8 cellular contexts compared by ENCODE assay signal in genomic region chr6:30463651-30464618, GRCh38. TPM values are rescaled to one million over a fixed set of nuclear protein-coding genes. Genes with fewer than 3 reads are reported as not detected.
DNase-seq lines count a peak whose midpoint lies in the region; ATAC-seq and TF ChIP-seq lines count a peak whose summit lies in the region.

No MANE protein-coding gene starts in this region.

- H3K9ac ChIP-seq in colonic mucosa (ENCODE audit: low read depth in 2 of 2, low read length in 2 of 2), result no peak overlapping the region

- H3K4me1 ChIP-seq in heart left ventricle, result peaks cover 0 to 41% (median 18%) of the 10 kb centered on the region in 12 donors
- H3K4me1 ChIP-seq in colonic mucosa, result peaks cover 6% of the 10 kb centered on the region

- H3K9me3 ChIP-seq in heart left ventricle (peaks cover 0 to 9% (median 0%) of the 10 kb centered on the region in 12 donors), colonic mucosa (no peaks in the 10 kb centered on the region)

- H3K27ac ChIP-seq in heart left ventricle (no peak overlapping the region), colonic mucosa (no peak overlapping the region)

- 13 to 34% (median 22%) methylated on average over 20 to 64 of the region's 64 CpGs for WGBS in heart left ventricle, 4 donors

- TF ChIP-seq CTCF in heart left ventricle (IDR thresholded peaks at IDR 0.05) (no peak), colonic mucosa (IDR thresholded peaks at IDR 0.05) (no peak)

- DNase-seq in M059J (ENCODE audit: low read depth) (peak; percentile 47), heart left ventricle (peak in 3 of 5 donors; percentile 41 to 79 (median 46)), NCI-H748 (lab: John Stamatoyannopoulos, UW; ENCODE audit: unreplicated experiment) (no peak), colonic mucosa (no peak)
- peak; percentile 26 to 41 for DNase-seq in activated CD8-positive, alpha-beta memory T cell treated with anti-CD3 and anti-CD28 coated beads for 1 hour (ENCODE audit: extremely low read depth in 1 of 2, low read depth in 1 of 2)
- peak; percentile 54 to 68 for DNase-seq in stimulated activated CD8-positive, alpha-beta memory T cell treated with anti-CD3 and anti-CD28 coated beads, Interleukin-15, amount 100 ng/mL, for 48 hours (ENCODE audit: low read depth in 2 of 2)

- H3K4me3 ChIP-seq in heart left ventricle (peak overlapping the region in 6 of 12 donors; percentile 14 to 19 (median 16)), colonic mucosa (no peak overlapping the region)

- no peak for TF ChIP-seq POLR2A in heart left ventricle (IDR thresholded peaks at IDR 0.05)

- intact Hi-C loops in heart left ventricle (cut with DNase I) (no loop called here), colonic mucosa (cut with DNase I) (no loop called here)

- no peaks in the 10 kb centered on the region for H3K36me3 ChIP-seq in heart left ventricle
- no peaks in the 10 kb centered on the region for H3K36me3 ChIP-seq in colonic mucosa

- H3K27me3 ChIP-seq in heart left ventricle (peaks cover 46 to 99% (median 89%) of the 10 kb centered on the region in 9 donors), colonic mucosa (peaks cover 85% of the 10 kb centered on the region)

- ATAC-seq in heart left ventricle, result peak in 3 of 4 donors; percentile 46 to 66 (median 66)
- ATAC-seq in HG03159 (IDR thresholded peaks at IDR 0.05; ENCODE audit: unreplicated experiment), result no peak
- no peak for ATAC-seq in HG02642 (IDR thresholded peaks at IDR 0.05; ENCODE audit: poor library complexity, unreplicated experiment)

RNA-seq across cellular contexts. Expression of gene HLA-E, which starts 25.4 kb away (rescaled TPM):
- 643 and 778 TPM in 2 replicates for total RNA-seq in M059J (2014; rRNA removed; shearing (Covaris generic))
- total RNA-seq in heart left ventricle, result 100 to 1,000 TPM in 8 of 9 donors, 10 to 100 TPM in 1; 96.1 to 560 (median 162) TPM
- polyA plus RNA-seq in heart left ventricle, result 100 to 1,000 TPM; 160 to 200 TPM
- 100 to 1,000 TPM; 208 to 471 TPM for total RNA-seq in colonic mucosa

Comparison
In these comparisons a context has a peak if more than half of its experiments do, and no peak if none do; other contexts are left out.
1. DNase-seq: peak in M059J (single experiment), activated CD8-positive, alpha-beta memory T cell treated with anti-CD3 and anti-CD28 coated beads for 1 hour (2 of 2), heart left ventricle (3 of 5) and stimulated activated CD8-positive, alpha-beta memory T cell treated with anti-CD3 and anti-CD28 coated beads, Interleukin-15, amount 100 ng/mL, for 48 hours (2 of 2); none in NCI-H748 (single experiment) and colonic mucosa (single experiment).
2. ATAC-seq: peak in heart left ventricle (3 of 4); none in HG03159 (single experiment) and HG02642 (single experiment).